1 cellular context compared by ENCODE assay signal in genomic region chr21:45076245-45076661, GRCh38.
TF ChIP-seq lines count a peak whose summit lies in the region.

No MANE protein-coding gene starts in this region.

TF ChIP-seq in HepG2, 621 proteins besides CTCF, POLR2A, EP300 and RAD21 (continued from another document):
- no peak for TF ChIP-seq HNF1A (IDR thresholded peaks at IDR 0.05; ENCODE audit: low read depth)
- TF ChIP-seq HNF1A (CRISPR knock-in tag; IDR thresholded peaks at IDR 0.05; ENCODE audit: borderline replicate concordance), result no peak
- no peak for TF ChIP-seq ZC3H13 (CRISPR knock-in tag; IDR thresholded peaks at IDR 0.05)
- no peak for TF ChIP-seq ZKSCAN5 (CRISPR knock-in tag; IDR thresholded peaks at IDR 0.05)
- TF ChIP-seq SAP130 (CRISPR knock-in tag; IDR thresholded peaks at IDR 0.05; ENCODE audit: low read depth), result no peak
- TF ChIP-seq ZNF225 (CRISPR knock-in tag; IDR thresholded peaks at IDR 0.05), result no peak
- TF ChIP-seq HNF4A (CRISPR knock-in tag; IDR thresholded peaks at IDR 0.05), result no peak
- TF ChIP-seq TCF7 (IDR thresholded peaks at IDR 0.05; ENCODE audit: low read depth), result no peak
- TF ChIP-seq ZFP41 (CRISPR knock-in tag; IDR thresholded peaks at IDR 0.05; ENCODE audit: borderline replicate concordance), result no peak
- no peak for TF ChIP-seq CERS6 (CRISPR knock-in tag; IDR thresholded peaks at IDR 0.05)
- no peak for TF ChIP-seq FOSL1 (CRISPR knock-in tag; IDR thresholded peaks at IDR 0.05; ENCODE audit: borderline replicate concordance)
- TF ChIP-seq HNF4G (IDR thresholded peaks at IDR 0.05; ENCODE audit: borderline replicate concordance, low read depth, low read length), result no peak
- no peak for TF ChIP-seq HNF4G (CRISPR knock-in tag; IDR thresholded peaks at IDR 0.05; ENCODE audit: borderline replicate concordance, low read depth)
- no peak for TF ChIP-seq TIGD3 (CRISPR knock-in tag; IDR thresholded peaks at IDR 0.05; ENCODE audit: borderline replicate concordance)
